In genomic region chr3:19012846-19013245, GRCh38 we compare ENCODE assay signal across 29 cellular contexts.
DNase-seq lines count a peak whose midpoint lies in the region; ATAC-seq and TF ChIP-seq lines count a peak whose summit lies in the region.
"Had no signal": no experiment of that assay in that cellular context is flagged by ENCODE, and none has a peak within 500 bp of the region (broad histone marks: within the 10 kb centered on the region; RNA-seq: fewer than 3 reads in every experiment).

No MANE protein-coding gene starts in this region.

- DNase-seq in NCI-H226: peak; percentile 50
- DNase-seq in astrocyte of the hippocampus (ENCODE audit: low read depth, low spot score): peak; percentile 4
- DNase-seq in retinal pigment epithelial cell (ENCODE audit: low read depth): peak; percentile 27
- no peak for DNase-seq in left ventricle myocardium superior
- DNase-seq in activated CD8-positive, alpha-beta memory T cell treated with anti-CD3 and anti-CD28 coated beads for 24 hours: no peak
- DNase-seq in stimulated activated CD4-positive, alpha-beta T cell treated with anti-CD3 and anti-CD28 coated beads, Interleukin-4, amount 100 ng/mL, for 4 hours: no peak
- DNase-seq: 8988T; ACHN; AML-193; BE2C; C1 segment of cervical spinal cord; Caco-2; Calu3; CD4-positive, alpha-beta memory T cell; CD4-positive, alpha-beta T cell; CD4-positive, CD25-positive, alpha-beta regulatory T cell; CD8-positive, alpha-beta memory T cell; CD8-positive, alpha-beta T cell; COR-L47; DMS 273 treated with DMSO at 0.1 percent for 48 hours; DMS153; DMS53; DMS79; DMS79 treated with DMSO at 0.1 percent for 48 hours; DND-41; EL had no signal

- no peak for ATAC-seq in left ventricle myocardium superior
- ATAC-seq: A549; CD8-positive, alpha-beta T cell had no signal

- TF ChIP-seq CTCF in retinal pigment epithelial cell (conservative IDR thresholded peaks at IDR 0.05; ENCODE audit: low read depth, low read length): no peak

- no peak overlapping the region for H3K4me3 ChIP-seq in retinal pigment epithelial cell (ENCODE audit: low read length)
- H3K4me3 ChIP-seq: A549; BLaER1; BLaER1 treated with 17β-estradiol and CSF1 and Interleukin-3, amounts not matched to agents 10 nM and 100 nM had no signal

- intact Hi-C loops in left ventricle myocardium superior (cut with micrococcal nuclease): no loop called here

Comparison
In these comparisons a context has a peak if more than half of its experiments do, and no peak if none do; other contexts are left out.
1. DNase-seq: peak in NCI-H226 (single experiment), astrocyte of the hippocampus (single experiment) and retinal pigment epithelial cell (single experiment); none in left ventricle myocardium superior (single experiment), activated CD8-positive, alpha-beta memory T cell treated with anti-CD3 and anti-CD28 coated beads for 24 hours (single experiment) and stimulated activated CD4-positive, alpha-beta T cell treated with anti-CD3 and anti-CD28 coated beads, Interleukin-4, amount 100 ng/mL, for 4 hours (0 of 2).